Comparison of ENCODE assay signal across 20 cellular contexts in genomic region chr12:79638490-79638889, GRCh38.
"Had no signal": no experiment of that assay in that cellular context is flagged by ENCODE, and none has a peak within 500 bp of the region (broad histone marks: within the 10 kb centered on the region; RNA-seq: fewer than 3 reads in every experiment).

No MANE protein-coding gene starts in this region.

- H3K27me3 Mint-ChIP-seq: activated T-helper 17 cell treated with anti-CD3 and anti-CD28 coated beads, Interleukin-2, amount 50 U/mL, for 72 hours had no signal

- ATAC-seq: activated CD4-positive, alpha-beta T cell treated with anti-CD3 and anti-CD28 coated beads for 36 hours; activated T-helper 17 cell treated with anti-CD3 and anti-CD28 coated beads, Interleukin-2, amount 50 U/mL, for 72 hours had no signal

- H3K27ac ChIP-seq: VCaP had no signal

- H3K9me3 Mint-ChIP-seq: activated CD4-positive, alpha-beta memory T cell treated with anti-CD3 and anti-CD28 coated beads, Interleukin-2, amount 10 ng/mL, durations not matched to agents 7 days and 5 days; activated naive CD4-positive, alpha-beta T cell treated with anti-CD3 and anti-CD28 coated beads for 36 hours; activated T-helper 17 cell treated with anti-CD3 and anti-CD28 coated beads, Interleukin-2, amount 50 U/mL, for 72 hours had no signal

- H3K27ac Mint-ChIP-seq: activated CD4-positive, alpha-beta memory T cell treated with anti-CD3 and anti-CD28 coated beads, Interleukin-2, amount 10 ng/mL, durations not matched to agents 7 days and 5 days; activated CD4-positive, alpha-beta T cell treated with anti-CD3 and anti-CD28 coated beads for 36 hours; activated naive CD4-positive, alpha-beta T cell treated with anti-CD3 and anti-CD28 coated beads for 36 hours; activated naive CD8-positive, alpha-beta T cell; activated T-helper 17 cell treated with anti-CD3 and anti-CD28 coated beads, Interleukin-2, amount 50 U/mL, for 72 hours had no signal

- H3K4me3 Mint-ChIP-seq: activated CD4-positive, alpha-beta memory T cell treated with anti-CD3 and anti-CD28 coated beads, Interleukin-2, amount 10 ng/mL, durations not matched to agents 7 days and 5 days; activated CD4-positive, alpha-beta T cell treated with anti-CD3 and anti-CD28 coated beads for 36 hours; activated naive CD4-positive, alpha-beta T cell treated with anti-CD3 and anti-CD28 coated beads for 36 hours; activated naive CD8-positive, alpha-beta T cell; activated T-helper 17 cell treated with anti-CD3 and anti-CD28 coated beads, Interleukin-2, amount 50 U/mL, for 72 hours had no signal

- DNase-seq: activated CD4-positive, alpha-beta memory T cell treated with anti-CD3 and anti-CD28 coated beads, Interleukin-2, amount 10 ng/mL, durations not matched to agents 7 days and 5 days; activated CD4-positive, alpha-beta T cell treated with anti-CD3 and anti-CD28 coated beads for 36 hours; activated CD4-positive, alpha-beta T cell treated with anti-CD3 and anti-CD28 coated beads, Interleukin-2, amount 50 U/mL, for 1 hour; activated gamma-delta T cell; activated naive CD4-positive, alpha-beta T cell treated with anti-CD3 and anti-CD28 coated beads for 36 hours; activated T-cell treated with anti-CD3 and anti-CD28 coated beads for 4 hours; activated T-cell treated with anti-CD3 and anti-CD28 coated beads, Interleukin-2, amount 50 U/mL, for 48 hours; amygdala; caudate nucleus; MM.1S; NCI-H1105; NCI-H1436; NCI-H187; NCI-H2081; NCI-H510A treated with DMSO at 0.1 percent for 48 hours; SIG-M5; T-helper 1 cell had no signal

- H3K4me1 Mint-ChIP-seq: activated CD4-positive, alpha-beta memory T cell treated with anti-CD3 and anti-CD28 coated beads, Interleukin-2, amount 10 ng/mL, durations not matched to agents 7 days and 5 days; activated CD4-positive, alpha-beta T cell treated with anti-CD3 and anti-CD28 coated beads for 36 hours; activated T-helper 17 cell treated with anti-CD3 and anti-CD28 coated beads, Interleukin-2, amount 50 U/mL, for 72 hours had no signal

- H3K36me3 Mint-ChIP-seq: activated naive CD8-positive, alpha-beta T cell had no signal
